ENCODE assay signal across 29 cellular contexts in the genomic region with DNA sequence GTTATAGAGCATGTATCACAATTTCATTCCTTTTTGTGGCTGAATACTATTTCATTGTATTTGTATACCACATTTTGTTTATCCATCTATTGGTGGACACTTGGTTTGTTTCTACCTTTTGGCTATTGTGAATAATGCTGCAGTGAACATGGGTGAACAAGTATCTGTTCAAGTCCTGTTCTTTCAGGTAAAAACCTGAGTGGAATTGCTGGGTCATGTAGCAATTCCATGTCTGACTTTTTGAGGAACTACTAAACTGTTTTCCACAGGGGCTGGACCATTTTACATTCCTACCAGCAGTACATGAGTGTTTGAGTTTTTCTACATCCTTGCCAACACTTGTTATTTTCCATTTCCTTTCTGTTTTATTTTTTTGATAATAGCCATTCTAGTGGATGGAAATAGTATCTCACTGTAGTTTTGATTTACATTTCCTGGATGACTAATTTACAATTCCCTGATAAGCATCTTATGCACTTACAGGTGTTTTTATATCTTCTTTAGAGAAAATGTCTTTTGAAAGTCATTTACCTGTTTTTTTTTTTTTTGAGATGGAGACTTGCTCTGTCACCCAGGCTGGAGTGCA. TPM values are rescaled to one million over a fixed set of nuclear protein-coding genes. Genes with fewer than 3 reads are reported as not detected.
DNase-seq lines count a peak whose midpoint lies in the region; ATAC-seq, FAIRE-seq and TF ChIP-seq lines count a peak whose summit lies in the region.
"Had no signal": no experiment of that assay in that cellular context is flagged by ENCODE, and none has a peak within 500 bp of the region (broad histone marks: within the 10 kb centered on the region; RNA-seq: fewer than 3 reads in every experiment).

No MANE protein-coding gene starts in this region.

- no peak overlapping the region for H2AFZ ChIP-seq in HepG2 (ENCODE audit: low read length)

- ATAC-seq in activated CD4-positive, alpha-beta T cell treated with anti-CD3 and anti-CD28 coated beads for 36 hours, result peak; percentile 68
- ATAC-seq in HepG2 (no peak), right lobe of liver (no peak), HG03354 (IDR thresholded peaks at IDR 0.05; ENCODE audit: poor library complexity, severe bottlenecking, unreplicated experiment) (no peak), HG03159 (IDR thresholded peaks at IDR 0.05; ENCODE audit: unreplicated experiment) (no peak)

- no peak overlapping the region for H3K4me3 Mint-ChIP-seq in activated CD4-positive, alpha-beta T cell treated with anti-CD3 and anti-CD28 coated beads for 36 hours
- H3K4me3 Mint-ChIP-seq: memory B cell had no signal

- TF ChIP-seq POLR2A in HepG2 (IDR thresholded peaks at IDR 0.05; ENCODE audit: insufficient read depth in 1 of 2, low read depth in 2 of 2, low read length in 2 of 2) (no peak), right lobe of liver (IDR thresholded peaks at IDR 0.05) (no peak)

- H3K27ac ChIP-seq in HepG2 (ENCODE audit: extremely low read length, insufficient read depth, low read length) (no peak overlapping the region), right lobe of liver (no peak overlapping the region)
- H3K27ac ChIP-seq: C4-2B, epithelial cell of prostate, ovary, upper lobe of left lung had no signal

- H3K4me1 ChIP-seq in HepG2 (ENCODE audit: insufficient read depth, low read length) (peaks cover 46% of the 10 kb centered on the region), right lobe of liver (peaks cover 0 to 4% (median 0%) of the 10 kb centered on the region in 4 donors)
- H3K4me1 ChIP-seq: upper lobe of left lung had no signal

- intact Hi-C loops in activated CD4-positive, alpha-beta T cell treated with anti-CD3 and anti-CD28 coated beads for 36 hours (cut with DNase I, micrococcal nuclease), result loop anchor here in 1 of 2 experiments (1.0 kb wide), 1 partner anchor 12 kb away; a partner anchor contains a TSS
- intact Hi-C loops in HepG2 (cut with micrococcal nuclease; ENCODE audit: unreplicated experiment) (no loop called here), right lobe of liver (cut with DNase I) (no loop called here)

- no peak for TF ChIP-seq RAD21 in HepG2 (CRISPR knock-in tag; IDR thresholded peaks at IDR 0.05)

- peaks cover 55% of the 10 kb centered on the region for H3K4me1 Mint-ChIP-seq in activated CD4-positive, alpha-beta T cell treated with anti-CD3 and anti-CD28 coated beads for 36 hours

- in situ Hi-C loops in HepG2 (cut with HindIII; ENCODE audit: extremely low pct_ligation_motif_present, low pct_unique_long_range_greater_than_20kb), result no loop called here

- no peak for TF ChIP-seq CTCF in HepG2 (CRISPR knock-in tag; IDR thresholded peaks at IDR 0.05)
- TF ChIP-seq CTCF in right lobe of liver (IDR thresholded peaks at IDR 0.05), result no peak

- no peak for FAIRE-seq in HepG2 (lab: Jason Lieb, UNC)

- H3K27ac Mint-ChIP-seq in activated CD4-positive, alpha-beta T cell treated with anti-CD3 and anti-CD28 coated beads for 36 hours, result peak overlapping the region; percentile 74
- H3K27ac Mint-ChIP-seq: memory B cell had no signal

- no peak overlapping the region for H3K4me2 ChIP-seq in HepG2 (ENCODE audit: low read depth, low read length)

- no peak overlapping the region for H3K9ac ChIP-seq in HepG2 (ENCODE audit: insufficient read depth, low read depth, low read length)

- no peak for DNase-seq in activated CD4-positive, alpha-beta T cell treated with anti-CD3 and anti-CD28 coated beads for 36 hours
- no peak for DNase-seq in activated CD4-positive, alpha-beta T cell treated with anti-CD3 and anti-CD28 coated beads for 48 hours
- DNase-seq in HepG2 (ENCODE audit: low spot score), result no peak
- DNase-seq in right lobe of liver, result no peak
- peak; percentile 50 for DNase-seq in dermis blood vessel endothelial cell
- no peak for DNase-seq in DMS153 treated with DMSO at 0.1 percent for 48 hours (lab: John Stamatoyannopoulos, UW; ENCODE audit: unreplicated experiment)
- DNase-seq: 8988T; activated CD4-positive, alpha-beta T cell treated with anti-CD3 and anti-CD28 coated beads for 4 hours; anterior cingulate cortex; Calu3; DND-41; effector CD4-positive, alpha-beta T cell; GF-D8; glutamatergic neuron; NCI-H1092 treated with DMSO at 0.1 percent for 48 hours; NCI-H187; NCI-H510A; ovary; stimulated activated CD4-positive, alpha-beta T cell treated with anti-CD3 and anti-CD28 coated beads, Interleukin-4, amount 100 ng/mL, for 4 hours; upper lobe of left lung had no signal

- no peaks in the 10 kb centered on the region for H3K27me3 Mint-ChIP-seq in activated CD4-positive, alpha-beta T cell treated with anti-CD3 and anti-CD28 coated beads for 36 hours
- H3K27me3 Mint-ChIP-seq: memory B cell had no signal

- no peaks in the 10 kb centered on the region for H4K20me1 ChIP-seq in HepG2 (ENCODE audit: insufficient read depth, low read length)

- H3K9me3 ChIP-seq in HepG2 (ENCODE audit: low read length) (no peaks in the 10 kb centered on the region), right lobe of liver (no peaks in the 10 kb centered on the region)
- H3K9me3 ChIP-seq: ovary, upper lobe of left lung had no signal

- CTCF ChIA-PET in activated CD4-positive, alpha-beta T cell treated with anti-CD3 and anti-CD28 coated beads for 36 hours (lab: Charles Lee), result interaction anchor here (0.6 to 1.2 kb wide), 2 partner anchors 10 to 83 kb away, joined by 3 read pairs; no protein-coding TSS in a partner anchor
- CTCF ChIA-PET in HepG2 (lab: Yijun Ruan, JAX; ENCODE audit: low intra/inter-chr PET ratio, low total read pairs), result no interaction called here

- BruUV-seq in HepG2 (replicated peaks; lab: Mats Ljungman, UMichigan), result no TSS peak

- H3K36me3 Mint-ChIP-seq in activated CD4-positive, alpha-beta T cell treated with anti-CD3 and anti-CD28 coated beads for 36 hours (ENCODE audit: low read depth), result peaks cover 43% of the 10 kb centered on the region

- peaks cover 7% of the 10 kb centered on the region for H3K9me3 Mint-ChIP-seq in activated CD4-positive, alpha-beta T cell treated with anti-CD3 and anti-CD28 coated beads for 36 hours (ENCODE audit: low read depth)
- H3K9me3 Mint-ChIP-seq: memory B cell had no signal

- H3K79me2 ChIP-seq in HepG2 (ENCODE audit: insufficient read depth, low read length), result peaks cover 94% of the 10 kb centered on the region

- H3K4me3 ChIP-seq in HepG2 (replicated peaks in 1 of 3; ENCODE audit: insufficient read depth in 1 of 3, low read depth in 2 of 3, low read length in 3 of 3), result no peak overlapping the region
- H3K4me3 ChIP-seq in right lobe of liver, result no peak overlapping the region
- H3K4me3 ChIP-seq: ovary, upper lobe of left lung had no signal

- no peak for TF ChIP-seq EP300 in HepG2 (IDR thresholded peaks at IDR 0.05; ENCODE audit: low read depth in 2 of 2, low read length in 2 of 2)
- no peak for TF ChIP-seq EP300 in HepG2 (CRISPR knock-in tag; IDR thresholded peaks at IDR 0.05; ENCODE audit: borderline replicate concordance)

- no peaks in the 10 kb centered on the region for H3K27me3 ChIP-seq in HepG2 (ENCODE audit: control insufficient read depth in 1 of 2, insufficient read depth in 2 of 2, low read length in 2 of 2)
- no peaks in the 10 kb centered on the region for H3K27me3 ChIP-seq in right lobe of liver
- H3K27me3 ChIP-seq: ovary, upper lobe of left lung had no signal

- H3K36me3 ChIP-seq in HepG2 (replicated peaks in 1 of 2; ENCODE audit: control insufficient read depth in 1 of 2, insufficient read depth in 2 of 2, low read length in 2 of 2) (no peaks in the 10 kb centered on the region; a peak in 2 of 5 replicates), right lobe of liver (no peaks in the 10 kb centered on the region)
- H3K36me3 ChIP-seq: ovary had no signal

- POLR2A ChIA-PET in activated CD4-positive, alpha-beta T cell treated with anti-CD3 and anti-CD28 coated beads for 36 hours (lab: Charles Lee), result no interaction called here
- POLR2A ChIA-PET in HepG2 (lab: Yijun Ruan, JAX), result no interaction called here

RNA-seq across cellular contexts. Expression of a gene that starts 12.2 kb away (rescaled TPM):
- total RNA-seq in activated CD4-positive, alpha-beta T cell treated with anti-CD3 and anti-CD28 coated beads for 36 hours, result 100 to 1,000 TPM in 1 of 2 experiments, 10 to 100 TPM in 1; 95.9 to 102 TPM
- total RNA-seq in HepG2 (2016; rRNA removed; fragmentation: Illumina TruSeq; extraction: Trizol) (51.3 and 61.3 TPM in 2 replicates), right lobe of liver (10 to 100 TPM; 17.1 to 22.8 (median 19.2) TPM), dermis blood vessel endothelial cell (35.7 and 50.2 TPM in 2 replicates)
- 14.3 and 17.6 TPM in 2 replicates for total RNA-seq in HepG2 (2016; cell fraction: cytosol; rRNA removed; fragmentation: Illumina TruSeq; extraction: Trizol; ENCODE audit: low read depth)
- total RNA-seq in HepG2 (2016; cell fraction: insoluble cytoplasmic fraction; rRNA removed; fragmentation: Illumina TruSeq; extraction: Trizol), result 52.6 and 55.2 TPM in 2 replicates
- 20.5 and 20.9 TPM in 2 replicates for total RNA-seq in HepG2 (2016; cell fraction: membrane; rRNA removed; fragmentation: Illumina TruSeq; extraction: Trizol)
- total RNA-seq in HepG2 (2016; cell fraction: nucleus; rRNA removed; fragmentation: Illumina TruSeq; extraction: Trizol), result 68.3 and 86.3 TPM in 2 replicates
- 10.2 and 12.0 TPM in 2 replicates for polyA plus RNA-seq in HepG2 (2011; rRNA removed)
- polyA plus RNA-seq in HepG2 (2011; cell fraction: cytosol; rRNA removed), result 5.5 and 7.0 TPM in 2 replicates
- 68.4 and 82.0 TPM in 2 replicates for polyA plus RNA-seq in HepG2 (2011; cell fraction: nucleus; rRNA removed)
- polyA plus RNA-seq in HepG2 (2012), result 19.1 and 30.8 TPM in 2 replicates
- polyA plus RNA-seq in HepG2 (2016; cell fraction: cytosol; fragmentation: Illumina TruSeq; extraction: Trizol; ENCODE audit: low read depth), result 3.8 and 4.8 TPM in 2 replicates
- polyA plus RNA-seq in HepG2 (2016; cell fraction: insoluble cytoplasmic fraction; fragmentation: Illumina TruSeq; extraction: Trizol; ENCODE audit: low read depth), result 30.8 and 43.5 TPM in 2 replicates
- 8.6 and 10.2 TPM in 2 replicates for polyA plus RNA-seq in HepG2 (2016; cell fraction: membrane; fragmentation: Illumina TruSeq; extraction: Trizol; ENCODE audit: low read depth)
- polyA plus RNA-seq in HepG2 (2016; cell fraction: nucleus; fragmentation: Illumina TruSeq; extraction: Trizol; ENCODE audit: insufficient read depth, low read depth), result 146 and 156 TPM in 2 replicates
- polyA minus RNA-seq in HepG2 (2011; rRNA and poly(A)+ RNA removed; ENCODE audit: low replicate concordance), result 17.9 and 49.9 TPM in 2 replicates
- 22.2 and 23.7 TPM in 2 replicates for polyA minus RNA-seq in HepG2 (2011; cell fraction: cytosol; rRNA and poly(A)+ RNA removed)
- polyA minus RNA-seq in HepG2 (2011; cell fraction: nucleus; rRNA and poly(A)+ RNA removed), result 47.6 and 50.8 TPM in 2 replicates

RNA-seq across cellular contexts. Expression of a gene that starts 18.0 kb away (rescaled TPM):
- total RNA-seq in activated CD4-positive, alpha-beta T cell treated with anti-CD3 and anti-CD28 coated beads for 36 hours, result not detected
- total RNA-seq in HepG2 (2016; rRNA removed; fragmentation: Illumina TruSeq; extraction: Trizol) (0.18 and 0.62 TPM in 2 replicates), right lobe of liver (not detected), dermis blood vessel endothelial cell (not detected in 2 replicates)
- total RNA-seq in HepG2 (2016; cell fraction: cytosol; rRNA removed; fragmentation: Illumina TruSeq; extraction: Trizol; ENCODE audit: low read depth), result 0.30 and 0.44 TPM in 2 replicates
- 0.22 and 0.82 TPM in 2 replicates for total RNA-seq in HepG2 (2016; cell fraction: insoluble cytoplasmic fraction; rRNA removed; fragmentation: Illumina TruSeq; extraction: Trizol)
- 0.62 and 0.77 TPM in 2 replicates for total RNA-seq in HepG2 (2016; cell fraction: membrane; rRNA removed; fragmentation: Illumina TruSeq; extraction: Trizol)
- total RNA-seq in HepG2 (2016; cell fraction: nucleus; rRNA removed; fragmentation: Illumina TruSeq; extraction: Trizol), result 0.94 and 1.2 TPM in 2 replicates
- polyA plus RNA-seq in HepG2 (2011; rRNA removed), result 0.59 and 0.63 TPM in 2 replicates
- polyA plus RNA-seq in HepG2 (2011; cell fraction: cytosol; rRNA removed), result 0.06 and 0.16 TPM in 2 replicates
- 2.4 and 3.5 TPM in 2 replicates for polyA plus RNA-seq in HepG2 (2011; cell fraction: nucleus; rRNA removed)
- 0.16 and 0.23 TPM in 2 replicates for polyA plus RNA-seq in HepG2 (2012)
- polyA plus RNA-seq in HepG2 (2016; cell fraction: cytosol; fragmentation: Illumina TruSeq; extraction: Trizol; ENCODE audit: low read depth), result 0.15 and 0.20 TPM in 2 replicates
- not detected in 2 replicates for polyA plus RNA-seq in HepG2 (2016; cell fraction: insoluble cytoplasmic fraction; fragmentation: Illumina TruSeq; extraction: Trizol; ENCODE audit: low read depth)
- polyA plus RNA-seq in HepG2 (2016; cell fraction: membrane; fragmentation: Illumina TruSeq; extraction: Trizol; ENCODE audit: low read depth), result 0.30 TPM in 1 of 2 replicates, not detected in the other
- 2.0 and 2.2 TPM in 2 replicates for polyA plus RNA-seq in HepG2 (2016; cell fraction: nucleus; fragmentation: Illumina TruSeq; extraction: Trizol; ENCODE audit: insufficient read depth, low read depth)
- polyA minus RNA-seq in HepG2 (2011; rRNA and poly(A)+ RNA removed; ENCODE audit: low replicate concordance), result 1.8 TPM in 1 of 2 replicates, not detected in the other
- polyA minus RNA-seq in HepG2 (2011; cell fraction: cytosol; rRNA and poly(A)+ RNA removed), result not detected in 2 replicates
- 3.0 and 4.8 TPM in 2 replicates for polyA minus RNA-seq in HepG2 (2011; cell fraction: nucleus; rRNA and poly(A)+ RNA removed)
- total RNA-seq: Calu3, HT1080, MCF 10A, ovary, RPMI7951, upper lobe of left lung had no signal
- polyA plus RNA-seq: neural cell, ovary had no signal

RNA-seq across cellular contexts. Expression of a gene that starts 43.4 kb away (rescaled TPM):
- not detected for total RNA-seq in activated CD4-positive, alpha-beta T cell treated with anti-CD3 and anti-CD28 coated beads for 36 hours
- total RNA-seq in HepG2 (2016; rRNA removed; fragmentation: Illumina TruSeq; extraction: Trizol) (not detected in 2 replicates), right lobe of liver (under 1 TPM in 1 of 6 experiments, not detected in 5; 0.76 TPM), dermis blood vessel endothelial cell (0.65 TPM in 1 of 2 replicates, not detected in the other)
- total RNA-seq in HepG2 (2016; cell fraction: cytosol; rRNA removed; fragmentation: Illumina TruSeq; extraction: Trizol; ENCODE audit: low read depth), result not detected in 2 replicates
- not detected in 2 replicates for total RNA-seq in HepG2 (2016; cell fraction: insoluble cytoplasmic fraction; rRNA removed; fragmentation: Illumina TruSeq; extraction: Trizol)
- not detected in 2 replicates for total RNA-seq in HepG2 (2016; cell fraction: membrane; rRNA removed; fragmentation: Illumina TruSeq; extraction: Trizol)
- total RNA-seq in HepG2 (2016; cell fraction: nucleus; rRNA removed; fragmentation: Illumina TruSeq; extraction: Trizol), result not detected in 2 replicates
- polyA plus RNA-seq in HepG2 (2011; rRNA removed), result not detected in 2 replicates
- polyA plus RNA-seq in HepG2 (2011; cell fraction: cytosol; rRNA removed), result not detected in 2 replicates
- polyA plus RNA-seq in HepG2 (2011; cell fraction: nucleus; rRNA removed), result 0.21 and 0.71 TPM in 2 replicates
- 0.21 TPM in 1 of 2 replicates, not detected in the other for polyA plus RNA-seq in HepG2 (2012)
- not detected in 2 replicates for polyA plus RNA-seq in HepG2 (2016; cell fraction: cytosol; fragmentation: Illumina TruSeq; extraction: Trizol; ENCODE audit: low read depth)
- not detected in 2 replicates for polyA plus RNA-seq in HepG2 (2016; cell fraction: insoluble cytoplasmic fraction; fragmentation: Illumina TruSeq; extraction: Trizol; ENCODE audit: low read depth)
- polyA plus RNA-seq in HepG2 (2016; cell fraction: membrane; fragmentation: Illumina TruSeq; extraction: Trizol; ENCODE audit: low read depth), result not detected in 2 replicates
- polyA plus RNA-seq in HepG2 (2016; cell fraction: nucleus; fragmentation: Illumina TruSeq; extraction: Trizol; ENCODE audit: insufficient read depth, low read depth), result 0.45 TPM in 1 of 2 replicates, not detected in the other
- polyA minus RNA-seq in HepG2 (2011; rRNA and poly(A)+ RNA removed; ENCODE audit: low replicate concordance), result not detected in 2 replicates
- polyA minus RNA-seq in HepG2 (2011; cell fraction: cytosol; rRNA and poly(A)+ RNA removed), result not detected in 2 replicates
- polyA minus RNA-seq in HepG2 (2011; cell fraction: nucleus; rRNA and poly(A)+ RNA removed), result not detected in 2 replicates
- total RNA-seq: MCF 10A had no signal
- polyA plus RNA-seq: neural cell had no signal

RNA-seq across cellular contexts. Expression of a gene that starts 49.1 kb away (rescaled TPM):
- total RNA-seq in activated CD4-positive, alpha-beta T cell treated with anti-CD3 and anti-CD28 coated beads for 36 hours, result 100 to 1,000 TPM in 1 of 2 experiments, 10 to 100 TPM in 1; 91.3 to 118 TPM
- total RNA-seq in HepG2 (2016; rRNA removed; fragmentation: Illumina TruSeq; extraction: Trizol), result 120 and 143 TPM in 2 replicates
- total RNA-seq in HepG2 (2016; cell fraction: cytosol; rRNA removed; fragmentation: Illumina TruSeq; extraction: Trizol; ENCODE audit: low read depth), result 60.4 and 70.3 TPM in 2 replicates
- 129 and 145 TPM in 2 replicates for total RNA-seq in HepG2 (2016; cell fraction: insoluble cytoplasmic fraction; rRNA removed; fragmentation: Illumina TruSeq; extraction: Trizol)
- 63.1 and 70.2 TPM in 2 replicates for total RNA-seq in HepG2 (2016; cell fraction: membrane; rRNA removed; fragmentation: Illumina TruSeq; extraction: Trizol)
- 47.8 and 63.8 TPM in 2 replicates for total RNA-seq in HepG2 (2016; cell fraction: nucleus; rRNA removed; fragmentation: Illumina TruSeq; extraction: Trizol)
- polyA plus RNA-seq in HepG2 (2011; rRNA removed), result 159 and 181 TPM in 2 replicates
- 124 and 244 TPM in 2 replicates for polyA plus RNA-seq in HepG2 (2011; cell fraction: cytosol; rRNA removed)
- polyA plus RNA-seq in HepG2 (2011; cell fraction: nucleus; rRNA removed), result 150 and 188 TPM in 2 replicates
- 66.3 and 104 TPM in 2 replicates for polyA plus RNA-seq in HepG2 (2012)
- 67.3 and 70.6 TPM in 2 replicates for polyA plus RNA-seq in HepG2 (2016; cell fraction: cytosol; fragmentation: Illumina TruSeq; extraction: Trizol; ENCODE audit: low read depth)
- 125 and 141 TPM in 2 replicates for polyA plus RNA-seq in HepG2 (2016; cell fraction: insoluble cytoplasmic fraction; fragmentation: Illumina TruSeq; extraction: Trizol; ENCODE audit: low read depth)
- polyA plus RNA-seq in HepG2 (2016; cell fraction: membrane; fragmentation: Illumina TruSeq; extraction: Trizol; ENCODE audit: low read depth), result 61.9 and 66.8 TPM in 2 replicates
- 98.1 and 122 TPM in 2 replicates for polyA plus RNA-seq in HepG2 (2016; cell fraction: nucleus; fragmentation: Illumina TruSeq; extraction: Trizol; ENCODE audit: insufficient read depth, low read depth)
- polyA minus RNA-seq in HepG2 (2011; rRNA and poly(A)+ RNA removed; ENCODE audit: low replicate concordance), result 36.0 and 80.8 TPM in 2 replicates
- polyA minus RNA-seq in HepG2 (2011; cell fraction: cytosol; rRNA and poly(A)+ RNA removed), result 35.0 and 38.4 TPM in 2 replicates
- 27.8 and 28.0 TPM in 2 replicates for polyA minus RNA-seq in HepG2 (2011; cell fraction: nucleus; rRNA and poly(A)+ RNA removed)
- total RNA-seq in right lobe of liver, result 100 to 1,000 TPM; 198 to 587 (median 295) TPM
- 114 and 121 TPM in 2 replicates for total RNA-seq in dermis blood vessel endothelial cell

RNA-seq across cellular contexts. Expression of a gene that starts 56.6 kb away (rescaled TPM):
- 1 to 10 TPM; 2.3 to 2.8 TPM for total RNA-seq in activated CD4-positive, alpha-beta T cell treated with anti-CD3 and anti-CD28 coated beads for 36 hours
- total RNA-seq in HepG2 (2016; rRNA removed; fragmentation: Illumina TruSeq; extraction: Trizol), result 0.31 TPM in 1 of 2 replicates, not detected in the other
- total RNA-seq in HepG2 (2016; cell fraction: cytosol; rRNA removed; fragmentation: Illumina TruSeq; extraction: Trizol; ENCODE audit: low read depth), result 0.30 TPM in 1 of 2 replicates, not detected in the other
- total RNA-seq in HepG2 (2016; cell fraction: insoluble cytoplasmic fraction; rRNA removed; fragmentation: Illumina TruSeq; extraction: Trizol), result 0.13 and 0.26 TPM in 2 replicates
- 0.28 TPM in 1 of 2 replicates, not detected in the other for total RNA-seq in HepG2 (2016; cell fraction: membrane; rRNA removed; fragmentation: Illumina TruSeq; extraction: Trizol)
- total RNA-seq in HepG2 (2016; cell fraction: nucleus; rRNA removed; fragmentation: Illumina TruSeq; extraction: Trizol), result 0.28 TPM in 1 of 2 replicates, not detected in the other
- polyA plus RNA-seq in HepG2 (2011; rRNA removed), result 0.07 TPM in 1 of 2 replicates, not detected in the other
- polyA plus RNA-seq in HepG2 (2011; cell fraction: cytosol; rRNA removed), result not detected in 2 replicates
- polyA plus RNA-seq in HepG2 (2011; cell fraction: nucleus; rRNA removed), result 0.10 TPM in 1 of 2 replicates, not detected in the other
- polyA plus RNA-seq in HepG2 (2012), result 4.9 and 5.3 TPM in 2 replicates
- 0.10 TPM in 1 of 2 replicates, not detected in the other for polyA plus RNA-seq in HepG2 (2016; cell fraction: cytosol; fragmentation: Illumina TruSeq; extraction: Trizol; ENCODE audit: low read depth)
- polyA plus RNA-seq in HepG2 (2016; cell fraction: insoluble cytoplasmic fraction; fragmentation: Illumina TruSeq; extraction: Trizol; ENCODE audit: low read depth), result 0.23 TPM in 1 of 2 replicates, not detected in the other
- not detected in 2 replicates for polyA plus RNA-seq in HepG2 (2016; cell fraction: membrane; fragmentation: Illumina TruSeq; extraction: Trizol; ENCODE audit: low read depth)
- not detected in 2 replicates for polyA plus RNA-seq in HepG2 (2016; cell fraction: nucleus; fragmentation: Illumina TruSeq; extraction: Trizol; ENCODE audit: insufficient read depth, low read depth)
- 0.22 and 11.7 TPM in 2 replicates for polyA minus RNA-seq in HepG2 (2011; rRNA and poly(A)+ RNA removed; ENCODE audit: low replicate concordance)
- not detected in 2 replicates for polyA minus RNA-seq in HepG2 (2011; cell fraction: cytosol; rRNA and poly(A)+ RNA removed)
- not detected in 2 replicates for polyA minus RNA-seq in HepG2 (2011; cell fraction: nucleus; rRNA and poly(A)+ RNA removed)
- total RNA-seq in right lobe of liver, result 1 to 10 TPM in 2 of 6 experiments, not detected in 4; 3.5 to 7.1 TPM
- total RNA-seq in dermis blood vessel endothelial cell, result 0.34 and 0.98 TPM in 2 replicates
